ENCODE assay signal across 13 cellular contexts in the genomic region with DNA sequence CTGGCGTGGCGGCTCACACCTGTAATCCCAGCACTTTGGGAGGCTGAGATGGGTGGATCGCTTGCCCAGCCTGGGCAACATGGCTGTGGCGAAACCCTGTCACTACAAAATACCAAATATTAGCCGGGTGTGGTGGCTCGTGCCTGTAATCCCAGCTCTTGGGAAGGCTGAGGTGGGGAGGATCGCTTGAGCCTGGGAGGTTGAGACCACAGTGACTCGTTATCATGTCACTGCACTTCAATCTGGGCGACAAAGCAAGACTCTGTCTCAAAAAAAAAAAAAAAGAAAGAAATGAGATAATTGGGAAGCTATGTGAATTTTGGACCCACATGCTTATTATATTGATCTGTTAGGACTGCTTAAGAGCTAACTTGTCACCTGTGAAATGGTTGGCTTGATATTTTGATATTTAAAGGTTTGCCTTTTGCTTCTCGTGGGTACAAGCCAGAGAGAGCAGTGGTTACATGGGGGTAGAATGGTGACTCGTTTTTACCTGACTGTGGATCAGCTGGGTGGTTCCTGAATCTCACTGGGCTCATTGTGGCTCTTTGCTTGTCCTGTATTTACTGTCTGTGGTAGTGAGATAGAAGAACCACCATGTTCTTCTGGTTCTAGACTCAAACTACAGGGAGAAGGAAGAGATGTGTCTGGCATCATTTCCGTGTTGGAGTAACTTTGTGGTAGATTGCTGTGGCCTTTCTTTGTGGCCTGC. TPM values are rescaled to one million over a fixed set of nuclear protein-coding genes. Genes with fewer than 3 reads are reported as not detected.
DNase-seq lines count a peak whose midpoint lies in the region; ATAC-seq and TF ChIP-seq lines count a peak whose summit lies in the region.
"Had no signal": no experiment of that assay in that cellular context is flagged by ENCODE, and none has a peak within 500 bp of the region (broad histone marks: within the 10 kb centered on the region; RNA-seq: fewer than 3 reads in every experiment).

No MANE protein-coding gene starts in this region.

- no peak overlapping the region for H3K9ac ChIP-seq in PC-3 (ENCODE audit: low read length)

- H3K4me1 ChIP-seq in GM23338 (ENCODE audit: insufficient read depth): peaks cover 68% of the 10 kb centered on the region
- H3K4me1 ChIP-seq in PC-3 (ENCODE audit: insufficient read depth, low read length): peaks cover 27% of the 10 kb centered on the region
- H3K4me1 ChIP-seq in SJCRH30: no peaks in the 10 kb centered on the region
- H3K4me1 ChIP-seq: pancreas had no signal

- CTCF ChIA-PET in PC-3 (lab: Charles Lee): interaction anchor here (0.7 kb wide), 1 partner anchor 60 kb away, joined by 5 read pairs; no protein-coding TSS in a partner anchor

- H3K9me3 ChIP-seq in PC-3 (ENCODE audit: low read length) (no peaks in the 10 kb centered on the region), SJCRH30 (replicated peaks) (no peaks in the 10 kb centered on the region)
- H3K9me3 ChIP-seq: pancreas had no signal

- H3F3A ChIP-seq in GM23338 (replicated peaks; ENCODE audit: low read depth): peaks cover 9% of the 10 kb centered on the region; the same call in 1 of the 2 replicates
- no peaks in the 10 kb centered on the region for H3F3A ChIP-seq in PC-3 (ENCODE audit: low read length, unreplicated experiment)

- H4K20me1 ChIP-seq in GM23338 (replicated peaks; ENCODE audit: insufficient read depth): peaks cover 73% of the 10 kb centered on the region
- H4K20me1 ChIP-seq in PC-3 (ENCODE audit: low read length): no peaks in the 10 kb centered on the region

- no peak for ATAC-seq in GM23338
- ATAC-seq in PC-3: peak; percentile 89
- ATAC-seq in stimulated activated effector memory CD8-positive, alpha-beta T cell treated with anti-CD3 and anti-CD28 coated beads, Interleukin-12 subunit alpha, Interleukin-12 subunit beta, amount 100 ng/mL, for 72 hours: peak; percentile 85
- ATAC-seq: pancreas had no signal

- no peak overlapping the region for H3K4me3 Mint-ChIP-seq in GM23338
- H3K4me3 Mint-ChIP-seq in stimulated activated effector memory CD8-positive, alpha-beta T cell treated with anti-CD3 and anti-CD28 coated beads, Interleukin-12 subunit alpha, Interleukin-12 subunit beta, amount 100 ng/mL, for 72 hours: no peak overlapping the region

- H3K79me2 ChIP-seq in GM23338 (replicated peaks; ENCODE audit: insufficient read depth) (peaks cover 98% of the 10 kb centered on the region), PC-3 (ENCODE audit: low read length) (peaks cover 96% of the 10 kb centered on the region)

- no peak overlapping the region for H2AFZ ChIP-seq in GM23338
- no peak overlapping the region for H2AFZ ChIP-seq in PC-3 (ENCODE audit: low read length)

- DNase-seq in GM23338 (ENCODE audit: low spot score): no peak
- DNase-seq in PC-3: peak; percentile 71
- no peak for DNase-seq in epithelial cell of prostate (ENCODE audit: low read depth, low spot score)
- no peak for DNase-seq in stimulated activated effector memory CD8-positive, alpha-beta T cell treated with anti-CD3 and anti-CD28 coated beads, Interleukin-12 subunit alpha, Interleukin-12 subunit beta, amount 100 ng/mL, for 72 hours (ENCODE audit: low spot score in 2 of 2)
- no peak for DNase-seq in GM10266 (ENCODE audit: extremely low spot score)
- DNase-seq in HuH-7.5 (ENCODE audit: low spot score): no peak
- DNase-seq in SJCRH30: no peak
- DNase-seq: cerebellar nuclear complex, head of caudate nucleus, NCI-H1105 treated with DMSO at 0.1 percent for 48 hours, NCI-H345, pancreas had no signal

- H3K27me3 Mint-ChIP-seq in GM23338 (ENCODE audit: insufficient read depth, low read depth, poor library complexity): peaks cover 10% of the 10 kb centered on the region
- H3K27me3 Mint-ChIP-seq: IgD-negative memory B cell had no signal

- no peak overlapping the region for H3K4me3 ChIP-seq in GM23338
- no peak overlapping the region for H3K4me3 ChIP-seq in PC-3 (ENCODE audit: low read length)
- H3K4me3 ChIP-seq in SJCRH30: no peak overlapping the region
- H3K4me3 ChIP-seq: pancreas had no signal

- peaks cover 82% of the 10 kb centered on the region for H3K36me3 Mint-ChIP-seq in GM23338 (ENCODE audit: low read depth)
- H3K36me3 Mint-ChIP-seq in stimulated activated effector memory CD8-positive, alpha-beta T cell treated with anti-CD3 and anti-CD28 coated beads, Interleukin-12 subunit alpha, Interleukin-12 subunit beta, amount 100 ng/mL, for 72 hours: peaks cover 8% of the 10 kb centered on the region

- H3K9me2 ChIP-seq in GM23338 (ENCODE audit: insufficient read depth) (no peaks in the 10 kb centered on the region), PC-3 (replicated peaks; ENCODE audit: low read length) (no peaks in the 10 kb centered on the region)

- H3K27ac ChIP-seq in GM23338 (ENCODE audit: low read depth) (peak overlapping the region; percentile 64), PC-3 (ENCODE audit: low read length) (peak overlapping the region; percentile 65), epithelial cell of prostate (peak overlapping the region; percentile 33), SJCRH30 (no peak overlapping the region)
- H3K27ac ChIP-seq: pancreas had no signal

- POLR2A ChIA-PET in PC-3 (lab: Charles Lee; ENCODE audit: unreplicated experiment): interaction anchor here (0.6 kb wide), 2 partner anchors 27 to 64 kb away, joined by 3 to 7 read pairs; no protein-coding TSS in a partner anchor

- no TSS peak for BruUV-seq in PC-3 (replicated peaks; lab: Mats Ljungman, UMichigan)

- 0 out of 2 replicates have a peak overlapping the region, but pooled peaks have one; percentile 15 for H3K4me2 ChIP-seq in GM23338
- H3K4me2 ChIP-seq in PC-3 (ENCODE audit: low read length): peak overlapping the region; percentile 3; the same call in 1 of the 2 replicates

- H3K27ac Mint-ChIP-seq in GM23338: peak overlapping the region; percentile 77
- no peak overlapping the region for H3K27ac Mint-ChIP-seq in stimulated activated effector memory CD8-positive, alpha-beta T cell treated with anti-CD3 and anti-CD28 coated beads, Interleukin-12 subunit alpha, Interleukin-12 subunit beta, amount 100 ng/mL, for 72 hours

- no peaks in the 10 kb centered on the region for H3K27me3 ChIP-seq in GM23338 (ENCODE audit: insufficient read depth)
- no peaks in the 10 kb centered on the region for H3K27me3 ChIP-seq in PC-3 (ENCODE audit: low read length)
- H3K27me3 ChIP-seq in SJCRH30: no peaks in the 10 kb centered on the region
- H3K27me3 ChIP-seq: pancreas had no signal

- H3K36me3 ChIP-seq in GM23338 (ENCODE audit: insufficient read depth): 0 out of 2 replicates have a peak, but pooled peaks cover 2% of the 10 kb centered on the region
- H3K36me3 ChIP-seq in PC-3 (ENCODE audit: low read depth, low read length): peaks cover 22% of the 10 kb centered on the region
- no peaks in the 10 kb centered on the region for H3K36me3 ChIP-seq in SJCRH30
- H3K36me3 ChIP-seq: pancreas had no signal

- TF ChIP-seq CTCF in GM23338 (conservative IDR thresholded peaks at IDR 0.05; ENCODE audit: low read depth in 2 of 2) (no peak), PC-3 (conservative IDR thresholded peaks at IDR 0.05; ENCODE audit: low read depth, low read length) (no peak), GM10266 (IDR thresholded peaks at IDR 0.05; ENCODE audit: control insufficient read depth, insufficient read depth, low read depth, missing control alignments) (no peak)

- intact Hi-C loops in PC-3 (cut with micrococcal nuclease): loop anchor here (10.0 kb wide), 1 partner anchor 109 kb away; no protein-coding TSS in a partner anchor

- peaks cover 63% of the 10 kb centered on the region for H3K4me1 Mint-ChIP-seq in GM23338
- H3K4me1 Mint-ChIP-seq in stimulated activated effector memory CD8-positive, alpha-beta T cell treated with anti-CD3 and anti-CD28 coated beads, Interleukin-12 subunit alpha, Interleukin-12 subunit beta, amount 100 ng/mL, for 72 hours: peaks cover 13% of the 10 kb centered on the region

- no peaks in the 10 kb centered on the region for H3K9me3 Mint-ChIP-seq in GM23338
- H3K9me3 Mint-ChIP-seq in stimulated activated effector memory CD8-positive, alpha-beta T cell treated with anti-CD3 and anti-CD28 coated beads, Interleukin-12 subunit alpha, Interleukin-12 subunit beta, amount 100 ng/mL, for 72 hours: no peaks in the 10 kb centered on the region
- H3K9me3 Mint-ChIP-seq: IgD-negative memory B cell had no signal

RNA-seq across cellular contexts. Expression of gene ZNF532, which starts 28.9 kb away (rescaled TPM):
- 216 and 225 TPM in 2 replicates for total RNA-seq in GM23338 (2014; rRNA removed; shearing (Covaris generic))
- polyA plus RNA-seq in GM23338 (2016; fragmentation: Nextera tagmentation; extraction: Ambion mirVana): 49.8 and 51.5 TPM in 2 replicates
- total RNA-seq in PC-3 (2014; rRNA removed): 47.3 and 62.6 TPM in 2 replicates
- 26.2 and 27.7 TPM in 2 replicates for total RNA-seq in SJCRH30 (2014; rRNA removed; shearing (Covaris generic))
